ENCODE assay signal across 19 cellular contexts in genomic region chr9:81626511-81626910, GRCh38.
DNase-seq lines count a peak whose midpoint lies in the region; ATAC-seq and TF ChIP-seq lines count a peak whose summit lies in the region.
"Had no signal": no experiment of that assay in that cellular context is flagged by ENCODE, and none has a peak within 500 bp of the region (broad histone marks: within the 10 kb centered on the region; RNA-seq: fewer than 3 reads in every experiment).

No MANE protein-coding gene starts in this region.

- CTCF ChIA-PET in HCT116 (lab: Charles Lee): no interaction called here

- TF ChIP-seq RAD21 in HCT116 (IDR thresholded peaks at IDR 0.05; ENCODE audit: low read depth): no peak

- H3K36me3 ChIP-seq in HCT116 (ENCODE audit: control insufficient read depth in 1 of 2, insufficient read depth in 2 of 2, low read length in 2 of 2): no peaks in the 10 kb centered on the region
- H3K36me3 ChIP-seq in smooth muscle cell (ENCODE audit: low read depth): no peaks in the 10 kb centered on the region
- H3K36me3 ChIP-seq in right atrium auricular region: no peaks in the 10 kb centered on the region

- peaks cover 22% of the 10 kb centered on the region for H3K9me3 Mint-ChIP-seq in glutamatergic neuron (ENCODE audit: unreplicated experiment)
- H3K9me3 Mint-ChIP-seq: brain had no signal

- H3K27me3 ChIP-seq in HCT116 (ENCODE audit: insufficient read depth, low read length): no peaks in the 10 kb centered on the region
- H3K27me3 ChIP-seq in smooth muscle cell (ENCODE audit: low read depth): no peaks in the 10 kb centered on the region
- no peaks in the 10 kb centered on the region for H3K27me3 ChIP-seq in right atrium auricular region

- peaks cover 8% of the 10 kb centered on the region for H3K27me3 Mint-ChIP-seq in glutamatergic neuron (ENCODE audit: unreplicated experiment)
- H3K27me3 Mint-ChIP-seq: activated naive CD8-positive, alpha-beta T cell; brain; T-helper 17 cell had no signal

- H3K4me3 ChIP-seq in HCT116 (replicated peaks in 1 of 2; ENCODE audit: low read depth in 1 of 2, low read length in 2 of 2) (no peak overlapping the region), smooth muscle cell (no peak overlapping the region), right atrium auricular region (no peak overlapping the region)
- H3K4me3 ChIP-seq: mucosa of descending colon had no signal

- peak overlapping the region; percentile 66 for H3K4me3 Mint-ChIP-seq in glutamatergic neuron (ENCODE audit: unreplicated experiment)
- H3K4me3 Mint-ChIP-seq: activated CD8-positive, alpha-beta T cell treated with anti-CD3 and anti-CD28 coated beads, Interleukin-2, amount 10 ng/mL, durations not matched to agents 7 days and 5 days; activated naive CD8-positive, alpha-beta T cell; activated T-cell treated with anti-CD3 and anti-CD28 coated beads, Interleukin-2, amount 50 U/mL, for 72 hours; brain; T-helper 17 cell had no signal

- H3K79me2 ChIP-seq in HCT116 (ENCODE audit: insufficient read depth, low read length): no peaks in the 10 kb centered on the region
- H3K79me2 ChIP-seq in smooth muscle cell (ENCODE audit: low read depth): no peaks in the 10 kb centered on the region

- POLR2A ChIA-PET in HCT116 (lab: Charles Lee): no interaction called here

- ATAC-seq in HCT116: peak; percentile 50; the same call in 1 of the 2 replicates
- ATAC-seq in HG03139 (IDR thresholded peaks at IDR 0.05; ENCODE audit: unreplicated experiment): no peak
- ATAC-seq: activated CD8-positive, alpha-beta T cell treated with anti-CD3 and anti-CD28 coated beads, Interleukin-2, amount 10 ng/mL, durations not matched to agents 7 days and 5 days; activated T-cell treated with anti-CD3 and anti-CD28 coated beads, Interleukin-2, amount 50 U/mL, for 72 hours; left lobe of liver; mucosa of descending colon; T-helper 17 cell had no signal

- H3K27ac ChIP-seq in HCT116 (ENCODE audit: low read depth, low read length) (no peak overlapping the region), smooth muscle cell (ENCODE audit: low read depth) (peak overlapping the region; percentile 62), right atrium auricular region (no peak overlapping the region)

- H3F3A ChIP-seq in smooth muscle cell (ENCODE audit: low read depth): no peaks in the 10 kb centered on the region

- TF ChIP-seq POLR2A in HCT116 (IDR thresholded peaks at IDR 0.05; ENCODE audit: borderline replicate concordance, extremely low read depth, insufficient read depth, insufficient read length): no peak

- peaks cover 0 to 12% of the 10 kb centered on the region in 2 experiments; a peak in 1 of 4 replicates for H3K4me1 ChIP-seq in HCT116 (ENCODE audit: control insufficient read depth in 1 of 2, insufficient read depth in 2 of 2, low read length in 2 of 2)
- peaks cover 33% of the 10 kb centered on the region for H3K4me1 ChIP-seq in smooth muscle cell (ENCODE audit: low read depth)
- no peaks in the 10 kb centered on the region for H3K4me1 ChIP-seq in right atrium auricular region
- H3K4me1 ChIP-seq: Caco-2 had no signal

- peaks cover 3% of the 10 kb centered on the region for H3K36me3 Mint-ChIP-seq in glutamatergic neuron (ENCODE audit: unreplicated experiment)
- H3K36me3 Mint-ChIP-seq: activated naive CD8-positive, alpha-beta T cell had no signal

- 73% methylated on average over 4 of the region's 4 CpGs for WGBS in smooth muscle cell (ENCODE audit: low lambda C conversion rate)

- intact Hi-C loops in HCT116 (cut with micrococcal nuclease): no loop called here

- peak overlapping the region; percentile 45 for H3K27ac Mint-ChIP-seq in glutamatergic neuron (ENCODE audit: unreplicated experiment)
- H3K27ac Mint-ChIP-seq: activated CD8-positive, alpha-beta T cell treated with anti-CD3 and anti-CD28 coated beads, Interleukin-2, amount 10 ng/mL, durations not matched to agents 7 days and 5 days; activated naive CD8-positive, alpha-beta T cell; activated T-cell treated with anti-CD3 and anti-CD28 coated beads, Interleukin-2, amount 50 U/mL, for 72 hours; T-helper 17 cell had no signal

- TF ChIP-seq CTCF in HCT116 (IDR thresholded peaks at IDR 0.05 in 2 of 3, conservative IDR thresholded peaks at IDR 0.05 in 1 of 3; ENCODE audit: borderline replicate concordance in 1 of 3, insufficient read depth in 1 of 3, low read depth in 2 of 3, low read length in 2 of 3) (no peak), glutamatergic neuron (IDR thresholded peaks at IDR 0.05; ENCODE audit: partially characterized antibody, unreplicated experiment) (no peak), smooth muscle cell (IDR thresholded peaks at IDR 0.05; ENCODE audit: borderline replicate concordance, insufficient read depth, poor library complexity, severe bottlenecking) (no peak), right atrium auricular region (IDR thresholded peaks at IDR 0.05) (no peak)

- no peak overlapping the region for H3K9ac ChIP-seq in HCT116 (ENCODE audit: low read length)
- peak overlapping the region; percentile 27 for H3K9ac ChIP-seq in smooth muscle cell (ENCODE audit: low read depth)

- H3K9me3 ChIP-seq in HCT116 (ENCODE audit: control insufficient read depth in 1 of 2, insufficient read depth in 1 of 2, low read depth in 1 of 2, low read length in 2 of 2): no peaks in the 10 kb centered on the region
- H3K9me3 ChIP-seq in smooth muscle cell (replicated peaks; ENCODE audit: low read depth): no peaks in the 10 kb centered on the region
- H3K9me3 ChIP-seq in right atrium auricular region: no peaks in the 10 kb centered on the region
- H3K9me3 ChIP-seq: Caco-2, mucosa of descending colon had no signal

- H3K4me2 ChIP-seq in HCT116 (ENCODE audit: low read length): 0 out of 2 replicates have a peak overlapping the region, but pooled peaks have one; percentile 8
- no peak overlapping the region for H3K4me2 ChIP-seq in smooth muscle cell

- BruUV-seq in HCT116 (replicated peaks; lab: Mats Ljungman, UMichigan): no TSS peak

- DNase-seq in HCT116 (ENCODE audit: low read depth, low spot score): peak; percentile 7
- DNase-seq in RKO (ENCODE audit: low spot score): peak; percentile 45
- DNase-seq in glutamatergic neuron: no peak
- DNase-seq in smooth muscle cell (lab: John Stamatoyannopoulos, UW; ENCODE audit: unreplicated experiment): no peak
- no peak for DNase-seq in right atrium auricular region (ENCODE audit: low spot score)
- no peak for DNase-seq in SK-N-DZ (ENCODE audit: low spot score)
- DNase-seq: activated CD4-positive, CD25-positive, alpha-beta regulatory T cell; activated CD8-positive, alpha-beta T cell treated with anti-CD3 and anti-CD28 coated beads, Interleukin-2, amount 10 ng/mL, durations not matched to agents 7 days and 5 days; activated T-cell treated with anti-CD3 and anti-CD28 coated beads, Interleukin-2, amount 50 U/mL, for 72 hours; hypothalamus; mucosa of descending colon; NCI-H1105 treated with DMSO at 0.1 percent for 48 hours; stimulated activated CD4-positive, alpha-beta T cell treated with anti-CD3 and anti-CD28 coated beads, Interleukin-2, amount 100 ng/mL, for 24 hours; T-helper 17 cell had no signal

- H4K20me1 ChIP-seq in HCT116 (ENCODE audit: insufficient read depth) (no peaks in the 10 kb centered on the region), smooth muscle cell (ENCODE audit: low read depth) (no peaks in the 10 kb centered on the region)

- RAD21 ChIA-PET in HCT116 (lab: Charles Lee; ENCODE audit: low non-redundant PET in 1 of 2, low total read pairs in 2 of 2, uncharacterized antibody in 2 of 2, unreplicated experiment in 2 of 2): no interaction called here

- H2AFZ ChIP-seq in HCT116 (ENCODE audit: low read depth, low read length, poor library complexity, severe bottlenecking) (no peak overlapping the region), smooth muscle cell (ENCODE audit: low read depth) (no peak overlapping the region)

- H3K9me2 ChIP-seq in HCT116 (ENCODE audit: insufficient read depth): no peaks in the 10 kb centered on the region

- H3K4me1 Mint-ChIP-seq in glutamatergic neuron (ENCODE audit: low read depth, unreplicated experiment): peaks cover 68% of the 10 kb centered on the region
- H3K4me1 Mint-ChIP-seq: T-helper 17 cell had no signal

TF ChIP-seq in HCT116, 20 proteins besides CTCF, POLR2A, EP300 and RAD21 (continues in another document):
- TF ChIP-seq SRF (IDR thresholded peaks at IDR 0.05; ENCODE audit: low read depth): no peak
- TF ChIP-seq FOSL1 (IDR thresholded peaks at IDR 0.05; ENCODE audit: low read depth): no peak
- TF ChIP-seq EZH2 (IDR thresholded peaks at IDR 0.05): no peak
- no peak for TF ChIP-seq SP1 (IDR thresholded peaks at IDR 0.05; ENCODE audit: low read depth)
- no peak; the same call in 1 of the 2 replicates for TF ChIP-seq JUND (IDR thresholded peaks at IDR 0.05)
- TF ChIP-seq, protein P1, sequence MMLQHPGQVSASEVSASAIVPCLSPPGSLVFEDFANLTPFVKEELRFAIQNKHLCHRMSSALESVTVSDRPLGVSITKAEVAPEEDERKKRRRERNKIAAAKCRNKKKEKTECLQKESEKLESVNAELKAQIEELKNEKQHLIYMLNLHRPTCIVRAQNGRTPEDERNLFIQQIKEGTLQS (IDR thresholded peaks at IDR 0.05): no peak
- TF ChIP-seq CEBPB (IDR thresholded peaks at IDR 0.05; ENCODE audit: low read depth): no peak
- no peak for TF ChIP-seq CBX3 (IDR thresholded peaks at IDR 0.05; ENCODE audit: low read depth)
- no peak for TF ChIP-seq EZH2phosphoT487 (IDR thresholded peaks at IDR 0.05; ENCODE audit: borderline replicate concordance)
- no peak for TF ChIP-seq POLR2AphosphoS5 (IDR thresholded peaks at IDR 0.05; ENCODE audit: low read depth, low read length)
- TF ChIP-seq SIN3A (IDR thresholded peaks at IDR 0.05; ENCODE audit: low read depth): no peak
- TF ChIP-seq MAX (IDR thresholded peaks at IDR 0.05): no peak

Comparison
In these comparisons a context has a peak if more than half of its experiments do, and no peak if none do; other contexts are left out.
1. DNase-seq: peak in HCT116 (single experiment) and RKO (single experiment); none in glutamatergic neuron (single experiment), smooth muscle cell (single experiment), right atrium auricular region (single experiment) and SK-N-DZ (single experiment).